ENCODE assay signal across 27 cellular contexts in the genomic region with DNA sequence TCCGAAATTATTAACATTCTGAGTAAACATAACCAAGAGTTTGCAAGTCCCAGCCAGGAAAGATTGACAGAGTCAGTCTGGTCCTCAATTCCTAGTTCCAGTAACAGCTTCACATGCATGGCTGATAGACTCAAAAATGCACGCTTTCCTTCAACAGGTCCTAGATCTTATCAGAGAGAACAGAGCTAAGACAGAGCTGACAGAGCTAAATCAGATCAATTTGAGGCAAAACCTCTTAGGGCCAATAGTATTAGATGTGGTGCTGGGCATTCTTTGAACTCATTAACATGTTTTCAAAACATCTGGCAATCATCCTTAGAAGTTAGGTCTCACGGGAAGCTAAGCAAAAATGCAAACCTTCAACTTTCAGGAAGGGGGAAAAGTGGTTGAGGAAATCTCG.
DNase-seq lines count a peak whose midpoint lies in the region; ATAC-seq, FAIRE-seq and TF ChIP-seq lines count a peak whose summit lies in the region.
"Had no signal": no experiment of that assay in that cellular context is flagged by ENCODE, and none has a peak within 500 bp of the region (broad histone marks: within the 10 kb centered on the region; RNA-seq: fewer than 3 reads in every experiment).

No MANE protein-coding gene starts in this region.

- H3K23ac ChIP-seq in neuronal stem cell (ENCODE audit: low read depth, low read length, poor library complexity): no peak overlapping the region

- H3K9me3 ChIP-seq in HEK293 (ENCODE audit: control insufficient read depth, insufficient read depth, low read depth, low read length) (no peaks in the 10 kb centered on the region), astrocyte (ENCODE audit: insufficient read depth, low read depth, low read length) (no peaks in the 10 kb centered on the region), neuronal stem cell (replicated peaks in 1 of 2; ENCODE audit: control insufficient read depth in 2 of 2, insufficient read depth in 1 of 2, low read depth in 1 of 2, low read length in 2 of 2) (no peaks in the 10 kb centered on the region), mucosa of descending colon (no peaks in the 10 kb centered on the region)
- H3K9me3 ChIP-seq: BE2C had no signal

- no peaks in the 10 kb centered on the region for H3K79me2 ChIP-seq in astrocyte (ENCODE audit: insufficient read depth, low read length)

- H3K36me3 ChIP-seq in HEK293 (ENCODE audit: control insufficient read depth in 2 of 2, insufficient read depth in 1 of 2, low read length in 2 of 2): no peaks in the 10 kb centered on the region
- H3K36me3 ChIP-seq in astrocyte (ENCODE audit: insufficient read depth, low read length): no peaks in the 10 kb centered on the region
- no peaks in the 10 kb centered on the region for H3K36me3 ChIP-seq in neuronal stem cell (replicated peaks in 1 of 2; ENCODE audit: control insufficient read depth in 2 of 2, insufficient read depth in 2 of 2, low read length in 2 of 2)
- no peaks in the 10 kb centered on the region for H3K36me3 ChIP-seq in mucosa of descending colon (ENCODE audit: low read depth)
- H3K36me3 ChIP-seq: BE2C had no signal

- CTCF ChIA-PET in HEK293 (lab: Yijun Ruan, JAX) (no interaction called here), Calu3 (lab: Charles Lee) (interaction anchor here (0.7 to 1.2 kb wide), 2 partner anchors 60 to 285 kb away, joined by 3 to 4 read pairs; no protein-coding TSS in a partner anchor)

- no peak overlapping the region for H2BK15ac ChIP-seq in neuronal stem cell (ENCODE audit: low read length)

- BruUV-seq in Calu3 (replicated peaks; lab: Mats Ljungman, UMichigan): no TSS peak

- no peak overlapping the region for H2BK120ac ChIP-seq in neuronal stem cell (ENCODE audit: low read depth, low read length)

- peaks cover 14% of the 10 kb centered on the region for H3K4me1 Mint-ChIP-seq in astrocyte (ENCODE audit: low read depth, unreplicated experiment)
- no peaks in the 10 kb centered on the region for H3K4me1 Mint-ChIP-seq in Calu3 (ENCODE audit: low read depth, unreplicated experiment)
- H3K4me1 Mint-ChIP-seq: CD4-positive, CD25-positive, alpha-beta regulatory T cell had no signal

- H4K8ac ChIP-seq in neuronal stem cell (ENCODE audit: low read depth, low read length): no peak overlapping the region

- no peak overlapping the region for H2AK5ac ChIP-seq in neuronal stem cell (ENCODE audit: low read depth, low read length)

- H3K27ac ChIP-seq in HEK293 (ENCODE audit: extremely low read depth, low read depth, low read length) (no peak overlapping the region), astrocyte (ENCODE audit: low read depth, low read length) (no peak overlapping the region), neuronal stem cell (replicated peaks; ENCODE audit: low read length) (no peak overlapping the region)
- H3K27ac ChIP-seq: 22Rv1, HL-60, RWPE1 had no signal

- TF ChIP-seq CTCF in AG10803 (conservative IDR thresholded peaks at IDR 0.05; ENCODE audit: low read length) (no peak), HEK293 (tag by site-specific recombination; IDR thresholded peaks at IDR 0.05) (no peak), astrocyte (IDR thresholded peaks at IDR 0.05; ENCODE audit: insufficient read depth, low read depth, low read length) (no peak), mucosa of descending colon (IDR thresholded peaks at IDR 0.05) (no peak), Calu3 (IDR thresholded peaks at IDR 0.05; ENCODE audit: unreplicated experiment) (no peak)

- no CpG with 5 or more reads among the region's 4 CpGs for WGBS in neuronal stem cell (ENCODE audit: extremely low coverage in 2 of 2, insufficient read length in 2 of 2, insufficient replicate concordance in 1 of 2), 2 donors

- H2AFZ ChIP-seq in astrocyte (ENCODE audit: low read depth, low read length) (no peak overlapping the region), neuronal stem cell (ENCODE audit: low read length) (peak overlapping the region; percentile 9)

- H3K9me3 Mint-ChIP-seq in astrocyte (ENCODE audit: unreplicated experiment): no peaks in the 10 kb centered on the region
- H3K9me3 Mint-ChIP-seq in Calu3 (ENCODE audit: low read depth, unreplicated experiment): peaks cover 4% of the 10 kb centered on the region

- peak; percentile 37 for FAIRE-seq in astrocyte (lab: Jason Lieb, UNC)
- FAIRE-seq: GM12891, GM19239, H54 had no signal

- intact Hi-C loops in mucosa of descending colon (cut with DNase I, micrococcal nuclease) (no loop called here), left cardiac atrium (cut with DNase I) (no loop called here), Calu3 (cut with micrococcal nuclease; ENCODE audit: unreplicated experiment) (no loop called here)

- H3K9ac ChIP-seq in astrocyte (ENCODE audit: low read length) (no peak overlapping the region), neuronal stem cell (ENCODE audit: low read depth, low read length, poor library complexity) (no peak overlapping the region)

- no peak overlapping the region for H3K27ac Mint-ChIP-seq in astrocyte (ENCODE audit: unreplicated experiment)
- no peak overlapping the region for H3K27ac Mint-ChIP-seq in Calu3 (ENCODE audit: unreplicated experiment)
- H3K27ac Mint-ChIP-seq: CD4-positive, CD25-positive, alpha-beta regulatory T cell had no signal

- H4K91ac ChIP-seq in neuronal stem cell (ENCODE audit: low read depth, low read length, poor library complexity): no peak overlapping the region

- H3K18ac ChIP-seq in neuronal stem cell (ENCODE audit: low read length): no peak overlapping the region

- POLR2A ChIA-PET in HEK293 (lab: Yijun Ruan, JAX): interaction anchor here (0.5 to 0.6 kb wide), 2 partner anchors 10 to 399 kb away, joined by 3 to 5 read pairs; no protein-coding TSS in a partner anchor

- DNase-seq in AG10803 (ENCODE audit: low read depth): peak; percentile 31
- DNase-seq in astrocyte (ENCODE audit: low read depth): no peak
- DNase-seq in neuronal stem cell (ENCODE audit: low spot score): no peak
- no peak for DNase-seq in mucosa of descending colon
- DNase-seq in left cardiac atrium: no peak
- DNase-seq in retina: no peak
- no peak for DNase-seq in Calu3
- DNase-seq: BE2C; CD4-positive, CD25-positive, alpha-beta regulatory T cell; DMS79; GF-D8; Karpas-422; NCI-H1092; NCI-H1417 treated with DMSO at 0.1 percent for 48 hours; NCI-H1694 treated with DMSO at 0.1 percent for 48 hours; NCI-H2081; NCI-H2227 treated with DMSO at 0.1 percent for 48 hours; NCI-H526 treated with DMSO at 0.1 percent for 48 hours; SHP77 had no signal

- no peak for ATAC-seq in mucosa of descending colon
- ATAC-seq in left cardiac atrium: no peak
- ATAC-seq: Panc1 had no signal

- H3K4me3 ChIP-seq in AG10803 (ENCODE audit: low read length) (no peak overlapping the region), HEK293 (ENCODE audit: low read depth, low read length) (no peak overlapping the region), astrocyte (ENCODE audit: insufficient read depth, low read depth, low read length) (no peak overlapping the region), neuronal stem cell (ENCODE audit: low read length in 2 of 2) (no peak overlapping the region), mucosa of descending colon (no peak overlapping the region)

- H4K20me1 ChIP-seq in astrocyte (ENCODE audit: insufficient read depth, low read length): no peaks in the 10 kb centered on the region

- H3K36me3 Mint-ChIP-seq in astrocyte (ENCODE audit: low read depth, unreplicated experiment) (no peaks in the 10 kb centered on the region), Calu3 (ENCODE audit: insufficient read depth, unreplicated experiment) (no peaks in the 10 kb centered on the region)
- H3K36me3 Mint-ChIP-seq: CD4-positive, CD25-positive, alpha-beta regulatory T cell had no signal

- no peak overlapping the region for H2BK12ac ChIP-seq in neuronal stem cell (ENCODE audit: low read length)

- no peaks in the 10 kb centered on the region for H3K4me1 ChIP-seq in HEK293 (ENCODE audit: control insufficient read depth, insufficient read depth, low read length)
- peaks cover 19% of the 10 kb centered on the region for H3K4me1 ChIP-seq in astrocyte (ENCODE audit: insufficient read depth, low read length)
- H3K4me1 ChIP-seq in neuronal stem cell (ENCODE audit: control insufficient read depth in 2 of 2, insufficient read depth in 1 of 2, low read depth in 1 of 2, low read length in 2 of 2): peaks cover 1 to 7% of the 10 kb centered on the region in 2 donors
- H3K4me1 ChIP-seq in mucosa of descending colon (ENCODE audit: low read depth): no peaks in the 10 kb centered on the region

- no peaks in the 10 kb centered on the region for H3K27me3 Mint-ChIP-seq in astrocyte (ENCODE audit: low read depth, unreplicated experiment)
- H3K27me3 Mint-ChIP-seq in Calu3 (ENCODE audit: unreplicated experiment): no peaks in the 10 kb centered on the region
- H3K27me3 Mint-ChIP-seq: CD4-positive, CD25-positive, alpha-beta regulatory T cell had no signal

- H2BK5ac ChIP-seq in neuronal stem cell (ENCODE audit: low read length): no peak overlapping the region

- no peak overlapping the region for H3K4me2 ChIP-seq in astrocyte (ENCODE audit: low read length)
- H3K4me2 ChIP-seq in neuronal stem cell (ENCODE audit: insufficient read depth, low read length, poor library complexity, severe bottlenecking): no peak overlapping the region

- H3K4ac ChIP-seq in neuronal stem cell (ENCODE audit: low read length): no peak overlapping the region

- H3K27me3 ChIP-seq in astrocyte (ENCODE audit: insufficient read depth, low read length) (no peaks in the 10 kb centered on the region), neuronal stem cell (ENCODE audit: control insufficient read depth in 3 of 3, insufficient read depth in 3 of 3, low read depth in 1 of 3, low read length in 3 of 3) (no peaks in the 10 kb centered on the region)
- H3K27me3 ChIP-seq: BE2C had no signal

- H3K79me1 ChIP-seq in neuronal stem cell (ENCODE audit: low read depth, low read length): no peaks in the 10 kb centered on the region

- H3K14ac ChIP-seq in neuronal stem cell (ENCODE audit: low read length): no peak overlapping the region

- H3K4me3 Mint-ChIP-seq in astrocyte (ENCODE audit: unreplicated experiment) (no peak overlapping the region), Calu3 (ENCODE audit: low read depth, unreplicated experiment) (no peak overlapping the region)
- H3K4me3 Mint-ChIP-seq: CD4-positive, CD25-positive, alpha-beta regulatory T cell had no signal
